ENCODE assay signal across 17 cellular contexts in genomic region chr3:46206284-46206683, GRCh38. TPM values are rescaled to one million over a fixed set of nuclear protein-coding genes. Genes with fewer than 3 reads are reported as not detected.
DNase-seq lines count a peak whose midpoint lies in the region; ATAC-seq and TF ChIP-seq lines count a peak whose summit lies in the region.
"Had no signal": no experiment of that assay in that cellular context is flagged by ENCODE, and none has a peak within 500 bp of the region (broad histone marks: within the 10 kb centered on the region; RNA-seq: fewer than 3 reads in every experiment).

No MANE protein-coding gene starts in this region.

- no peaks in the 10 kb centered on the region for H3K27me3 ChIP-seq in CD8-positive, alpha-beta memory T cell (ENCODE audit: insufficient read depth, low read length, poor library complexity, severe bottlenecking)
- no peaks in the 10 kb centered on the region for H3K27me3 ChIP-seq in heart left ventricle
- H3K27me3 ChIP-seq in rectal smooth muscle tissue (ENCODE audit: control insufficient read depth, insufficient read depth, low read length) = no peaks in the 10 kb centered on the region
- peaks cover 86% of the 10 kb centered on the region for H3K27me3 ChIP-seq in WERI-Rb-1 (ENCODE audit: insufficient read depth, low read depth, severe bottlenecking)
- H3K27me3 ChIP-seq: SJCRH30 had no signal

- H3K36me3 Mint-ChIP-seq in CD8-positive, alpha-beta memory T cell = peaks cover 0 to 11% (median 6%) of the 10 kb centered on the region in 3 donors

- H3K4me3 ChIP-seq in CD8-positive, alpha-beta memory T cell (ENCODE audit: low read length) = no peak overlapping the region
- H3K4me3 ChIP-seq in NB4 (ENCODE audit: low read depth, low read length) = peak overlapping the region; percentile 46
- peak overlapping the region in 7 of 12 donors; percentile 10 to 63 (median 39) for H3K4me3 ChIP-seq in heart left ventricle
- peak overlapping the region; percentile 5 for H3K4me3 ChIP-seq in rectal smooth muscle tissue (ENCODE audit: low read length)
- no peak overlapping the region for H3K4me3 ChIP-seq in mucosa of descending colon
- H3K4me3 ChIP-seq in WERI-Rb-1 (ENCODE audit: low read depth, low read length) = no peak overlapping the region
- H3K4me3 ChIP-seq: SJCRH30 had no signal

- ATAC-seq in heart left ventricle (peak in 3 of 4 donors; percentile 20 to 44 (median 36)), left lobe of liver (no peak), mucosa of descending colon (no peak)
- ATAC-seq: esophagus mucosa; stimulated activated naive CD8-positive, alpha-beta T cell treated with anti-CD3 and anti-CD28 coated beads, Interleukin-15, Interleukin-2, amounts not matched to agents 100 U/mL and 50 U/mL, for 24 hours had no signal

- WGBS in heart left ventricle, 4 donors = 63 to 78% (median 65%) methylated on average over 4 of the region's 4 CpGs

- peak overlapping the region in 7 of 8 donors; percentile 78 to 97 (median 88) for H3K27ac Mint-ChIP-seq in CD8-positive, alpha-beta memory T cell
- H3K27ac Mint-ChIP-seq: activated T-helper 2 cell treated with anti-CD3 and anti-CD28 coated beads, Interferon-gamma antibody, Interleukin-2, Interleukin-4, amounts not matched to agents 10 μg/mL and 5 μg/mL and 100 μg/mL, durations not matched to agents 14 hours and 24 hours and 36 hours had no signal

- POLR2A ChIA-PET in CD8-positive, alpha-beta memory T cell (lab: Charles Lee) = no interaction called here

- no peaks in the 10 kb centered on the region for H3K9me3 ChIP-seq in CD8-positive, alpha-beta memory T cell (ENCODE audit: low read length)
- no peaks in the 10 kb centered on the region for H3K9me3 ChIP-seq in heart left ventricle
- H3K9me3 ChIP-seq in mucosa of descending colon = no peaks in the 10 kb centered on the region
- H3K9me3 ChIP-seq in WERI-Rb-1 (ENCODE audit: severe bottlenecking) = no peaks in the 10 kb centered on the region
- H3K9me3 ChIP-seq: SJCRH30 had no signal

- H3K36me3 ChIP-seq in CD8-positive, alpha-beta memory T cell (ENCODE audit: insufficient read depth, low read length) = no peaks in the 10 kb centered on the region
- peaks cover 0 to 18% (median 0%) of the 10 kb centered on the region in 9 donors for H3K36me3 ChIP-seq in heart left ventricle
- H3K36me3 ChIP-seq in rectal smooth muscle tissue (ENCODE audit: control insufficient read depth, insufficient read depth, low read length) = no peaks in the 10 kb centered on the region
- H3K36me3 ChIP-seq in mucosa of descending colon (ENCODE audit: low read depth) = no peaks in the 10 kb centered on the region
- H3K36me3 ChIP-seq in WERI-Rb-1 = no peaks in the 10 kb centered on the region
- H3K36me3 ChIP-seq: SJCRH30 had no signal

- no peaks in the 10 kb centered on the region for H3K27me3 Mint-ChIP-seq in CD8-positive, alpha-beta memory T cell

- no peak for TF ChIP-seq POLR2A in NB4 (IDR thresholded peaks at IDR 0.05; ENCODE audit: extremely low read depth, insufficient read length)
- TF ChIP-seq POLR2A in heart left ventricle (IDR thresholded peaks at IDR 0.05) = no peak

- no peak overlapping the region for H3K27ac ChIP-seq in CD8-positive, alpha-beta memory T cell (ENCODE audit: low read depth, low read length)
- H3K27ac ChIP-seq in heart left ventricle = peak overlapping the region in 2 of 12 donors; percentile 2 to 90
- no peak overlapping the region for H3K27ac ChIP-seq in rectal smooth muscle tissue (ENCODE audit: low read depth, low read length)
- H3K27ac ChIP-seq in WERI-Rb-1 = no peak overlapping the region
- H3K27ac ChIP-seq: parathyroid adenoma, SJCRH30 had no signal

- H3K9ac ChIP-seq in rectal smooth muscle tissue (ENCODE audit: low read length) = no peak overlapping the region
- H3K9ac ChIP-seq: parathyroid adenoma had no signal

- peak overlapping the region; percentile 43 to 94 (median 88) for H3K4me3 Mint-ChIP-seq in CD8-positive, alpha-beta memory T cell

- intact Hi-C loops in heart left ventricle (cut with DNase I) (loop anchor here in 1 of 10 donors (5.0 kb wide), 1 partner anchor 119 kb away; no protein-coding TSS in a partner anchor), mucosa of descending colon (cut with DNase I, micrococcal nuclease) (no loop called here)

- no peaks in the 10 kb centered on the region for H3K9me3 Mint-ChIP-seq in CD8-positive, alpha-beta memory T cell
- H3K9me3 Mint-ChIP-seq: activated T-helper 2 cell treated with anti-CD3 and anti-CD28 coated beads, Interferon-gamma antibody, Interleukin-2, Interleukin-4, amounts not matched to agents 10 μg/mL and 5 μg/mL and 100 μg/mL, durations not matched to agents 14 hours and 24 hours and 36 hours had no signal

- no peak for DNase-seq in CD8-positive, alpha-beta memory T cell
- DNase-seq in NB4 (ENCODE audit: low read depth) (no peak), heart left ventricle (peak in 1 of 5 donors; percentile 34), left lobe of liver (ENCODE audit: low spot score) (no peak), mucosa of descending colon (no peak), LoVo (ENCODE audit: low spot score) (no peak), WERI-Rb-1 (no peak)
- DNase-seq: activated CD4-positive, alpha-beta T cell treated with anti-CD3 and anti-CD28 coated beads, Interleukin-2, amount 50 U/mL, for 4 hours; islet precursor cell; NCI-H446; SJCRH30; stimulated activated naive CD8-positive, alpha-beta T cell treated with anti-CD3 and anti-CD28 coated beads, Interleukin-15, Interleukin-2, amounts not matched to agents 100 U/mL and 50 U/mL, for 24 hours had no signal

- CTCF ChIA-PET in CD8-positive, alpha-beta memory T cell (lab: Charles Lee) = interaction anchor here (0.8 to 1.8 kb wide), 3 partner anchors 21 to 162 kb away, joined by 3 to 4 read pairs (median 3); no protein-coding TSS in a partner anchor

- H3K4me1 ChIP-seq in CD8-positive, alpha-beta memory T cell (ENCODE audit: insufficient read depth, low read length) = peaks cover 21% of the 10 kb centered on the region
- H3K4me1 ChIP-seq in heart left ventricle = peaks cover 0 to 64% (median 0%) of the 10 kb centered on the region in 12 donors
- no peaks in the 10 kb centered on the region for H3K4me1 ChIP-seq in rectal smooth muscle tissue (ENCODE audit: control insufficient read depth, insufficient read depth, low read length)
- no peaks in the 10 kb centered on the region for H3K4me1 ChIP-seq in mucosa of descending colon (ENCODE audit: low read depth)
- H3K4me1 ChIP-seq: SJCRH30 had no signal

- H3K4me1 Mint-ChIP-seq in CD8-positive, alpha-beta memory T cell = peaks cover 46 to 62% (median 54%) of the 10 kb centered on the region in 3 donors

- TF ChIP-seq CTCF in NB4 (IDR thresholded peaks at IDR 0.05; ENCODE audit: low read depth, low read length) (no peak), heart left ventricle (IDR thresholded peaks at IDR 0.05) (no peak), mucosa of descending colon (IDR thresholded peaks at IDR 0.05) (no peak), WERI-Rb-1 (IDR thresholded peaks at IDR 0.05; ENCODE audit: low read depth, low read length) (no peak)

RNA-seq across cellular contexts. Expression of gene CCR1, which starts 1.8 kb away (rescaled TPM):
- total RNA-seq in CD8-positive, alpha-beta memory T cell = 1 to 10 TPM; 1.5 to 1.8 TPM
- polyA plus RNA-seq in CD8-positive, alpha-beta memory T cell = 10.8 TPM
- total RNA-seq in heart left ventricle (10 to 100 TPM in 2 of 9 donors, 1 to 10 TPM in 7; 1.2 to 52.6 (median 2.4) TPM), left lobe of liver (2.3 TPM), mucosa of descending colon (10 to 100 TPM in 1 of 3 donors, 1 to 10 TPM in 2; 1.8 to 10.0 (median 8.7) TPM)
- 1 to 10 TPM in 1 of 2 donors, under 1 TPM in 1; 0.61 to 1.6 TPM for polyA plus RNA-seq in heart left ventricle
- total RNA-seq: SJCRH30 had no signal
- polyA plus RNA-seq: BJ had no signal

RNA-seq across cellular contexts. Expression of gene CCR3, which starts 36.0 kb away (rescaled TPM):
- not detected for total RNA-seq in CD8-positive, alpha-beta memory T cell
- 0.22 TPM for polyA plus RNA-seq in CD8-positive, alpha-beta memory T cell
- total RNA-seq in heart left ventricle = under 1 TPM in 2 of 9 donors, not detected in 7; 0.20 to 0.27 TPM
- not detected for polyA plus RNA-seq in heart left ventricle
- not detected for total RNA-seq in left lobe of liver
- under 1 TPM in 1 of 3 donors, not detected in 2; 0.67 TPM for total RNA-seq in mucosa of descending colon
- total RNA-seq: activated T-helper 2 cell treated with anti-CD3 and anti-CD28 coated beads, Interferon-gamma antibody, Interleukin-2, Interleukin-4, amounts not matched to agents 10 μg/mL and 5 μg/mL and 100 μg/mL, durations not matched to agents 14 hours and 24 hours and 36 hours; esophagus mucosa; SJCRH30 had no signal
- polyA plus RNA-seq: BJ had no signal

Comparison
In these comparisons a context has a peak if more than half of its experiments do, and no peak if none do; other contexts are left out.
1. H3K4me3 ChIP-seq: peak in NB4 (single experiment), heart left ventricle (7 of 12) and rectal smooth muscle tissue (single experiment); none in CD8-positive, alpha-beta memory T cell (single experiment), mucosa of descending colon (single experiment) and WERI-Rb-1 (single experiment).
2. ATAC-seq: peak in heart left ventricle (3 of 4); none in left lobe of liver (single experiment) and mucosa of descending colon (single experiment).